In genomic region chr6:123306334-123306733, GRCh38 we compare ENCODE assay signal across 15 cellular contexts.
DNase-seq lines count a peak whose midpoint lies in the region; ATAC-seq and TF ChIP-seq lines count a peak whose summit lies in the region.
"Had no signal": no experiment of that assay in that cellular context is flagged by ENCODE, and none has a peak within 500 bp of the region (broad histone marks: within the 10 kb centered on the region; RNA-seq: fewer than 3 reads in every experiment).

No MANE protein-coding gene starts in this region.

- WGBS in endodermal cell (ENCODE audit: insufficient coverage in 1 of 2, insufficient read length in 1 of 2), 2 experiments = 73% methylated on average over 2 of the region's 2 CpGs

- H3K27ac Mint-ChIP-seq in endodermal cell (no peak overlapping the region), nephron progenitor cell (peak overlapping the region; percentile 1), chondrocyte (ENCODE audit: unreplicated experiment) (no peak overlapping the region)
- H3K27ac Mint-ChIP-seq: B cell; CD4-positive, CD25-positive, alpha-beta regulatory T cell had no signal

- CTCF ChIA-PET in HEK293 (lab: Yijun Ruan, JAX) = interaction anchor here (0.6 to 1.8 kb wide), 4 partner anchors 14 to 437 kb away, joined by 3 to 5 read pairs (median 4); no protein-coding TSS in a partner anchor

- H3K27me3 ChIP-seq in endodermal cell (ENCODE audit: control insufficient read depth, insufficient read depth, low read length, poor library complexity, severe bottlenecking) = no peaks in the 10 kb centered on the region

- no peak overlapping the region for H3K9ac ChIP-seq in endodermal cell (ENCODE audit: extremely low read depth, low read length, poor library complexity, severe bottlenecking)
- H3K9ac ChIP-seq: SK-N-SH had no signal

- no peaks in the 10 kb centered on the region for H3K36me3 ChIP-seq in HEK293 (ENCODE audit: control insufficient read depth in 2 of 2, insufficient read depth in 1 of 2, low read length in 2 of 2)
- no peaks in the 10 kb centered on the region for H3K36me3 ChIP-seq in endodermal cell (ENCODE audit: control insufficient read depth, insufficient read depth, low read length)

- no peaks in the 10 kb centered on the region for H3K36me3 Mint-ChIP-seq in endodermal cell (ENCODE audit: low read depth)
- no peaks in the 10 kb centered on the region for H3K36me3 Mint-ChIP-seq in nephron progenitor cell (ENCODE audit: low read depth)
- no peaks in the 10 kb centered on the region for H3K36me3 Mint-ChIP-seq in chondrocyte (ENCODE audit: low read depth)
- H3K36me3 Mint-ChIP-seq: CD4-positive, CD25-positive, alpha-beta regulatory T cell had no signal

- H3K27ac ChIP-seq in HEK293 (ENCODE audit: extremely low read depth, low read depth, low read length) (peak overlapping the region; percentile 45; the same call in 1 of the 2 replicates), endodermal cell (ENCODE audit: low read depth, low read length) (no peak overlapping the region)

- H3K9me3 ChIP-seq in HEK293 (ENCODE audit: control insufficient read depth, insufficient read depth, low read depth, low read length) (no peaks in the 10 kb centered on the region), endodermal cell (ENCODE audit: control insufficient read depth, low read length) (no peaks in the 10 kb centered on the region)
- H3K9me3 ChIP-seq: Caco-2, SK-N-SH had no signal

- POLR2A ChIA-PET in HEK293 (lab: Yijun Ruan, JAX) = no interaction called here

- no peak for ATAC-seq in GM19035 (IDR thresholded peaks at IDR 0.05; ENCODE audit: unreplicated experiment)
- ATAC-seq: Panc1 had no signal

- H3K4me3 Mint-ChIP-seq in endodermal cell (no peak overlapping the region), nephron progenitor cell (no peak overlapping the region), chondrocyte (ENCODE audit: unreplicated experiment) (no peak overlapping the region)
- H3K4me3 Mint-ChIP-seq: B cell; CD4-positive, CD25-positive, alpha-beta regulatory T cell had no signal

- H3K4me1 Mint-ChIP-seq in endodermal cell (peaks cover 15% of the 10 kb centered on the region), nephron progenitor cell (peaks cover 8% of the 10 kb centered on the region), chondrocyte (ENCODE audit: low read depth) (no peaks in the 10 kb centered on the region)
- H3K4me1 Mint-ChIP-seq: B cell; CD4-positive, CD25-positive, alpha-beta regulatory T cell had no signal

- H3K4me1 ChIP-seq in HEK293 (ENCODE audit: control insufficient read depth, insufficient read depth, low read length) = peaks cover 12% of the 10 kb centered on the region
- H3K4me1 ChIP-seq in endodermal cell (ENCODE audit: control insufficient read depth, insufficient read depth, low read length) = peaks cover 2% of the 10 kb centered on the region

- TF ChIP-seq CTCF in HEK293 (tag by site-specific recombination; IDR thresholded peaks at IDR 0.05) (no peak), endodermal cell (conservative IDR thresholded peaks at IDR 0.05) (no peak), nephron progenitor cell (IDR thresholded peaks at IDR 0.05) (no peak), chondrocyte (IDR thresholded peaks at IDR 0.05) (no peak)

- H3K4me3 ChIP-seq in HEK293 (ENCODE audit: low read depth, low read length) (no peak overlapping the region), endodermal cell (ENCODE audit: low read length) (peak overlapping the region; percentile 26)

- peak; percentile 50 for DNase-seq in NCI-H146 (lab: John Stamatoyannopoulos, UW)
- no peak for DNase-seq in endodermal cell
- no peak for DNase-seq in nephron progenitor cell
- DNase-seq in chondrocyte (ENCODE audit: low spot score) = no peak
- DNase-seq in KG1 (lab: John Stamatoyannopoulos, UW) = no peak
- DNase-seq: CD4-positive, CD25-positive, alpha-beta regulatory T cell; DMS153; NCI-H2029; NCI-H510A; SK-N-SH had no signal

- H3K9me3 Mint-ChIP-seq in endodermal cell (no peaks in the 10 kb centered on the region), nephron progenitor cell (no peaks in the 10 kb centered on the region), chondrocyte (ENCODE audit: low read depth) (no peaks in the 10 kb centered on the region)

- H3K27me3 Mint-ChIP-seq in endodermal cell (ENCODE audit: insufficient read depth) = no peaks in the 10 kb centered on the region
- H3K27me3 Mint-ChIP-seq in nephron progenitor cell (ENCODE audit: low read depth, poor library complexity) = peaks cover 6% of the 10 kb centered on the region
- H3K27me3 Mint-ChIP-seq in chondrocyte (ENCODE audit: low read depth) = peaks cover 9% of the 10 kb centered on the region
- H3K27me3 Mint-ChIP-seq: B cell; CD4-positive, CD25-positive, alpha-beta regulatory T cell had no signal

TF ChIP-seq in HEK293, 187 proteins besides CTCF, POLR2A, EP300 and RAD21 (continues in another document):
- TF ChIP-seq ZFP41 (tag by site-specific recombination; IDR thresholded peaks at IDR 0.05; ENCODE audit: borderline replicate concordance) = no peak
- TF ChIP-seq ZNF560 (tag by site-specific recombination; IDR thresholded peaks at IDR 0.05; ENCODE audit: borderline replicate concordance) = no peak
- TF ChIP-seq, protein P1, sequence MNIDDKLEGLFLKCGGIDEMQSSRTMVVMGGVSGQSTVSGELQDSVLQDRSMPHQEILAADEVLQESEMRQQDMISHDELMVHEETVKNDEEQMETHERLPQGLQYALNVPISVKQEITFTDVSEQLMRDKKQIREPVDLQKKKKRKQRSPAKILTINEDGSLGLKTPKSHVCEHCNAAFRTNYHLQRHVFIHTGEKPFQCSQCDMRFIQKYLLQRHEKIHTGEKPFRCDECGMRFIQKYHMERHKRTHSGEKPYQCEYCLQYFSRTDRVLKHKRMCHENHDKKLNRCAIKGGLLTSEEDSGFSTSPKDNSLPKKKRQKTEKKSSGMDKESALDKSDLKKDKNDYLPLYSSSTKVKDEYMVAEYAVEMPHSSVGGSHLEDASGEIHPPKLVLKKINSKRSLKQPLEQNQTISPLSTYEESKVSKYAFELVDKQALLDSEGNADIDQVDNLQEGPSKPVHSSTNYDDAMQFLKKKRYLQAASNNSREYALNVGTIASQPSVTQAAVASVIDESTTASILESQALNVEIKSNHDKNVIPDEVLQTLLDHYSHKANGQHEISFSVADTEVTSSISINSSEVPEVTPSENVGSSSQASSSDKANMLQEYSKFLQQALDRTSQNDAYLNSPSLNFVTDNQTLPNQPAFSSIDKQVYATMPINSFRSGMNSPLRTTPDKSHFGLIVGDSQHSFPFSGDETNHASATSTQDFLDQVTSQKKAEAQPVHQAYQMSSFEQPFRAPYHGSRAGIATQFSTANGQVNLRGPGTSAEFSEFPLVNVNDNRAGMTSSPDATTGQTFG (tag by site-specific recombination; IDR thresholded peaks at IDR 0.05; ENCODE audit: borderline replicate concordance) = no peak
- TF ChIP-seq ZNF785 (tag by site-specific recombination; IDR thresholded peaks at IDR 0.05) = no peak
- TF ChIP-seq ZBTB48 (tag by site-specific recombination; IDR thresholded peaks at IDR 0.05) = 0 out of 2 replicates have a peak, but pooled peaks have one; percentile 18
- no peak for TF ChIP-seq KLF8 (tag by site-specific recombination; IDR thresholded peaks at IDR 0.05)
- TF ChIP-seq TCF7L2 (IDR thresholded peaks at IDR 0.05; ENCODE audit: borderline replicate concordance, low read depth, low read length) = peak; percentile 81
- TF ChIP-seq ZSCAN30 (tag by site-specific recombination; IDR thresholded peaks at IDR 0.05) = 0 out of 2 replicates have a peak, but pooled peaks have one; percentile 36
- TF ChIP-seq, protein P2, sequence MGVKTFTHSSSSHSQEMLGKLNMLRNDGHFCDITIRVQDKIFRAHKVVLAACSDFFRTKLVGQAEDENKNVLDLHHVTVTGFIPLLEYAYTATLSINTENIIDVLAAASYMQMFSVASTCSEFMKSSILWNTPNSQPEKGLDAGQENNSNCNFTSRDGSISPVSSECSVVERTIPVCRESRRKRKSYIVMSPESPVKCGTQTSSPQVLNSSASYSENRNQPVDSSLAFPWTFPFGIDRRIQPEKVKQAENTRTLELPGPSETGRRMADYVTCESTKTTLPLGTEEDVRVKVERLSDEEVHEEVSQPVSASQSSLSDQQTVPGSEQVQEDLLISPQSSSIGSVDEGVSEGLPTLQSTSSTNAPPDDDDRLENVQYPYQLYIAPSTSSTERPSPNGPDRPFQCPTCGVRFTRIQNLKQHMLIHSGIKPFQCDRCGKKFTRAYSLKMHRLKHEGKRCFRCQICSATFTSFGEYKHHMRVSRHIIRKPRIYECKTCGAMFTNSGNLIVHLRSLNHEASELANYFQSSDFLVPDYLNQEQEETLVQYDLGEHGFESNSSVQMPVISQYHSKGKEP (tag by site-specific recombination; IDR thresholded peaks at IDR 0.05) = peak; percentile 75
- no peak for TF ChIP-seq ZNF514 (tag by site-specific recombination; IDR thresholded peaks at IDR 0.05)
- TF ChIP-seq ZNF184 (tag by site-specific recombination; IDR thresholded peaks at IDR 0.05) = no peak
- TF ChIP-seq ZNF146 (tag by site-specific recombination; IDR thresholded peaks at IDR 0.05) = no peak
- TF ChIP-seq ZNF555 (tag by site-specific recombination; conservative IDR thresholded peaks at IDR 0.05) = no peak
- no peak for TF ChIP-seq ZNF707 (tag by site-specific recombination; IDR thresholded peaks at IDR 0.05)
- TF ChIP-seq ZNF302 (tag by site-specific recombination; IDR thresholded peaks at IDR 0.05; ENCODE audit: low read depth) = no peak
- no peak for TF ChIP-seq ZNF223 (tag by site-specific recombination; IDR thresholded peaks at IDR 0.05)
- no peak for TF ChIP-seq ZFP69B (tag by site-specific recombination; IDR thresholded peaks at IDR 0.05)
- no peak for TF ChIP-seq ZNF2 (tag by site-specific recombination; IDR thresholded peaks at IDR 0.05)
- TF ChIP-seq ZNF692 (tag by site-specific recombination; IDR thresholded peaks at IDR 0.05) = 0 out of 2 replicates have a peak, but pooled peaks have one; percentile 31
- no peak for TF ChIP-seq GLIS2 (tag by site-specific recombination; IDR thresholded peaks at IDR 0.05)
- TF ChIP-seq ZNF112 (tag by site-specific recombination; IDR thresholded peaks at IDR 0.05) = no peak
- no peak for TF ChIP-seq KLF10 (tag by site-specific recombination; IDR thresholded peaks at IDR 0.05)
